In genomic region chr4:20646287-20646686, GRCh38 we compare ENCODE assay signal across 37 cellular contexts.
"Had no signal": no experiment of that assay in that cellular context is flagged by ENCODE, and none has a peak within 500 bp of the region (broad histone marks: within the 10 kb centered on the region; RNA-seq: fewer than 3 reads in every experiment).

No MANE protein-coding gene starts in this region.

- H3K4me1 ChIP-seq: Peyer's patch had no signal

- H3K27ac Mint-ChIP-seq: activated B cell treated with CpG ODN at 0.5 μM for 24 hours; activated CD4-positive, alpha-beta memory T cell treated with anti-CD3 and anti-CD28 coated beads, Interleukin-2, amount 10 ng/mL, durations not matched to agents 7 days and 5 days; activated CD8-positive, alpha-beta memory T cell treated with anti-CD3 and anti-CD28 coated beads, Interleukin-2, amount 10 ng/mL, durations not matched to agents 7 days and 5 days; activated naive CD4-positive, alpha-beta T cell treated with anti-CD3 and anti-CD28 coated beads, Interleukin-2, amount 10 ng/mL, durations not matched to agents 7 days and 5 days; activated naive CD8-positive, alpha-beta T cell; activated naive CD8-positive, alpha-beta T cell treated with anti-CD3 and anti-CD28 coated beads, Interleukin-2, amount 50 U/mL, for 24 hours had no signal

- H3K4me1 Mint-ChIP-seq: activated B cell treated with CpG ODN at 0.5 μM for 24 hours; activated CD4-positive, alpha-beta memory T cell treated with anti-CD3 and anti-CD28 coated beads, Interleukin-2, amount 10 ng/mL, durations not matched to agents 7 days and 5 days; activated CD8-positive, alpha-beta memory T cell treated with anti-CD3 and anti-CD28 coated beads, Interleukin-2, amount 10 ng/mL, durations not matched to agents 7 days and 5 days; activated naive CD4-positive, alpha-beta T cell treated with anti-CD3 and anti-CD28 coated beads, Interleukin-2, amount 10 ng/mL, durations not matched to agents 7 days and 5 days; activated naive CD8-positive, alpha-beta T cell treated with anti-CD3 and anti-CD28 coated beads, Interleukin-2, amount 50 U/mL, for 24 hours had no signal

- H3K9me3 Mint-ChIP-seq: activated CD4-positive, alpha-beta memory T cell treated with anti-CD3 and anti-CD28 coated beads, Interleukin-2, amount 10 ng/mL, durations not matched to agents 7 days and 5 days had no signal

- H3K27ac ChIP-seq: brain microvascular endothelial cell, Peyer's patch, RWPE1, VCaP had no signal

- H3K36me3 Mint-ChIP-seq: activated CD8-positive, alpha-beta memory T cell treated with anti-CD3 and anti-CD28 coated beads, Interleukin-2, amount 10 ng/mL, durations not matched to agents 7 days and 5 days; activated naive CD4-positive, alpha-beta T cell treated with anti-CD3 and anti-CD28 coated beads, Interleukin-2, amount 10 ng/mL, durations not matched to agents 7 days and 5 days; activated naive CD8-positive, alpha-beta T cell had no signal

- H3K9me3 ChIP-seq: Peyer's patch had no signal

- DNase-seq: activated B cell treated with CpG ODN at 0.5 μM for 24 hours; activated CD4-positive, alpha-beta memory T cell treated with anti-CD3 and anti-CD28 coated beads, Interleukin-2, amount 10 ng/mL, durations not matched to agents 7 days and 5 days; activated CD4-positive, alpha-beta T cell treated with anti-CD3 and anti-CD28 coated beads for 1 hour; activated CD4-positive, alpha-beta T cell treated with anti-CD3 and anti-CD28 coated beads for 48 hours; activated CD8-positive, alpha-beta memory T cell treated with anti-CD3 and anti-CD28 coated beads for 24 hours; activated CD8-positive, alpha-beta memory T cell treated with anti-CD3 and anti-CD28 coated beads, Interleukin-2, amount 10 ng/mL, durations not matched to agents 7 days and 5 days; activated CD8-positive, alpha-beta memory T cell treated with anti-CD3 and anti-CD28 coated beads, Interleukin-2, amount 50 U/mL, for 48 hours; activated effector memory CD4-positive, alpha-beta T cell treated with Interleukin-2 at 50 U/mL for 16 hours; activated naive CD4-positive, alpha-beta T cell treated with anti-CD3 and anti-CD28 coated beads, Interleukin-2, amount 10 ng/mL, durations not matched to agents 7 days and 5 days; activated naive CD8-positive, alpha-beta T cell treated with anti-CD3 and anti-CD28 coated beads, Interleukin-2, amount 50 U/mL, for 24 hours; activated T-cell treated with anti-CD3 and anti-CD28 coated beads, Interleukin-2, amount 50 U/mL, for 48 hours; amniotic stem cell; aorta; brain microvascular endothelial cell; central memory CD4-positive, alpha-beta T cell; Karpas-422; KBM-7; NCI-H1048; NCI-H1105 treated with DMSO at 0.1 percent for 48 hours; NCI-H1436; NCI-H1694; NCI-H1930; NCI-H510A; NCI-H526; NCI-H748 treated with DMSO at 0.1 percent for 48 hours; NK-92 treated with Interleukin-12 subunit alpha and Interleukin-12 subunit beta, amount 100 ng/mL, for 24 hours; PC-3; Peyer's patch; SIG-M5; SW 1271; T-helper 1 cell; T-helper 2 cell; T-helper 9 cell had no signal

- H3K27me3 ChIP-seq: brain microvascular endothelial cell, Peyer's patch had no signal

- H3K4me3 Mint-ChIP-seq: activated B cell treated with CpG ODN at 0.5 μM for 24 hours; activated CD4-positive, alpha-beta memory T cell treated with anti-CD3 and anti-CD28 coated beads, Interleukin-2, amount 10 ng/mL, durations not matched to agents 7 days and 5 days; activated CD8-positive, alpha-beta memory T cell treated with anti-CD3 and anti-CD28 coated beads, Interleukin-2, amount 10 ng/mL, durations not matched to agents 7 days and 5 days; activated naive CD4-positive, alpha-beta T cell treated with anti-CD3 and anti-CD28 coated beads, Interleukin-2, amount 10 ng/mL, durations not matched to agents 7 days and 5 days; activated naive CD8-positive, alpha-beta T cell; activated naive CD8-positive, alpha-beta T cell treated with anti-CD3 and anti-CD28 coated beads, Interleukin-2, amount 50 U/mL, for 24 hours had no signal

- H3K36me3 ChIP-seq: brain microvascular endothelial cell, Peyer's patch had no signal

- H3K4me3 ChIP-seq: Peyer's patch had no signal

- ATAC-seq: activated CD8-positive, alpha-beta memory T cell treated with anti-CD3 and anti-CD28 coated beads, Interleukin-2, amount 10 ng/mL, durations not matched to agents 7 days and 5 days; activated naive CD8-positive, alpha-beta T cell treated with anti-CD3 and anti-CD28 coated beads, Interleukin-2, amount 50 U/mL, for 24 hours; PC-3; Right ventricle myocardium inferior had no signal
